In genomic region chr14:66137076-66137475, GRCh38 we compare ENCODE assay signal across 21 cellular contexts.
"Had no signal": no experiment of that assay in that cellular context is flagged by ENCODE, and none has a peak within 500 bp of the region (broad histone marks: within the 10 kb centered on the region; RNA-seq: fewer than 3 reads in every experiment).

No MANE protein-coding gene starts in this region.

- H3K27ac ChIP-seq: body of pancreas, colonic mucosa, epithelial cell of prostate, foreskin keratinocyte, lower lobe of right lung, sigmoid colon, stomach, upper lobe of left lung, WERI-Rb-1 had no signal

- H3K4me1 Mint-ChIP-seq: endodermal cell; natural killer cell; stimulated activated effector memory CD8-positive, alpha-beta T cell treated with anti-CD3 and anti-CD28 coated beads, Interleukin-12 subunit alpha, Interleukin-12 subunit beta, amount 100 ng/mL, for 72 hours had no signal

- H3K27me3 ChIP-seq: body of pancreas, colonic mucosa, sigmoid colon, stomach, upper lobe of left lung had no signal

- ATAC-seq: body of pancreas; foreskin keratinocyte; left colon; lower lobe of right lung; natural killer cell; stimulated activated effector memory CD8-positive, alpha-beta T cell treated with anti-CD3 and anti-CD28 coated beads, Interleukin-12 subunit alpha, Interleukin-12 subunit beta, amount 100 ng/mL, for 72 hours had no signal

- H3K4me3 ChIP-seq: body of pancreas, colonic mucosa, lower lobe of right lung, sigmoid colon, stomach, upper lobe of left lung had no signal

- H3K9me3 Mint-ChIP-seq: endodermal cell; natural killer cell; stimulated activated effector memory CD8-positive, alpha-beta T cell treated with anti-CD3 and anti-CD28 coated beads, Interleukin-12 subunit alpha, Interleukin-12 subunit beta, amount 100 ng/mL, for 72 hours had no signal

- H3K4me1 ChIP-seq: body of pancreas, colonic mucosa, foreskin keratinocyte, lower lobe of right lung, upper lobe of left lung had no signal

- DNase-seq: activated CD4-positive, alpha-beta T cell treated with anti-CD3 and anti-CD28 coated beads for 1 hour; activated CD4-positive, alpha-beta T cell treated with anti-CD3 and anti-CD28 coated beads, Interleukin-2, amount 50 U/mL, for 48 hours; activated T-cell treated with anti-CD3 and anti-CD28 coated beads for 4 hours; amygdala; body of pancreas; colonic mucosa; endodermal cell; foreskin keratinocyte; hypothalamus; islet precursor cell; left colon; lower lobe of right lung; natural killer cell; sigmoid colon; stimulated activated CD4-positive, alpha-beta T cell treated with anti-CD3 and anti-CD28 coated beads, Interleukin-4, amount 100 ng/mL, for 24 hours; stomach; upper lobe of left lung; WERI-Rb-1 had no signal

- H3K36me3 ChIP-seq: colonic mucosa, lower lobe of right lung, sigmoid colon, stomach, upper lobe of left lung, WERI-Rb-1 had no signal

- H3K4me3 Mint-ChIP-seq: activated naive CD8-positive, alpha-beta T cell; endodermal cell; natural killer cell; stimulated activated effector memory CD8-positive, alpha-beta T cell treated with anti-CD3 and anti-CD28 coated beads, Interleukin-12 subunit alpha, Interleukin-12 subunit beta, amount 100 ng/mL, for 72 hours had no signal

- H3K36me3 Mint-ChIP-seq: activated naive CD8-positive, alpha-beta T cell; natural killer cell; stimulated activated effector memory CD8-positive, alpha-beta T cell treated with anti-CD3 and anti-CD28 coated beads, Interleukin-12 subunit alpha, Interleukin-12 subunit beta, amount 100 ng/mL, for 72 hours had no signal

- H3K27ac Mint-ChIP-seq: activated naive CD8-positive, alpha-beta T cell; endodermal cell; natural killer cell; stimulated activated effector memory CD8-positive, alpha-beta T cell treated with anti-CD3 and anti-CD28 coated beads, Interleukin-12 subunit alpha, Interleukin-12 subunit beta, amount 100 ng/mL, for 72 hours had no signal

- H3K9me3 ChIP-seq: body of pancreas, colonic mucosa, lower lobe of right lung, sigmoid colon, stomach, upper lobe of left lung had no signal

- H3K27me3 Mint-ChIP-seq: activated naive CD8-positive, alpha-beta T cell had no signal
